8 cellular contexts compared by ENCODE assay signal in genomic region chr12:124916370-124917134, GRCh38. TPM values are rescaled to one million over a fixed set of nuclear protein-coding genes. Genes with fewer than 3 reads are reported as not detected.
DNase-seq lines count a peak whose midpoint lies in the region; FAIRE-seq and TF ChIP-seq lines count a peak whose summit lies in the region.

No MANE protein-coding gene starts in this region.

- peaks cover 76% of the 10 kb centered on the region for H3K4me1 Mint-ChIP-seq in dendritic cell treated with granulocyte-macrophage colony-stimulating factor and Interleukin-4, amounts not matched to agents 40 ng/mL and 50 ng/mL, for 4 days (ENCODE audit: low read depth)

- H3K9me3 Mint-ChIP-seq in dendritic cell treated with granulocyte-macrophage colony-stimulating factor and Interleukin-4, amounts not matched to agents 40 ng/mL and 50 ng/mL, for 4 days = no peaks in the 10 kb centered on the region

- CTCF ChIA-PET in RWPE1 (lab: Yijun Ruan, JAX) = interaction anchor here (0.6 to 1.8 kb wide), 3 partner anchors 19 to 145 kb away, joined by 3 to 4 read pairs (median 3); no protein-coding TSS in a partner anchor

- no peak overlapping the region for H3K4me3 ChIP-seq in H7 (ENCODE audit: insufficient read depth, low read depth, low read length)

- H3K27ac ChIP-seq in RWPE1 = peak overlapping the region; percentile 97
- peak overlapping the region; percentile 100 for H3K27ac ChIP-seq in temporal lobe (ENCODE audit: low read depth, low read length)

- H3K4me3 Mint-ChIP-seq in dendritic cell treated with granulocyte-macrophage colony-stimulating factor and Interleukin-4, amounts not matched to agents 40 ng/mL and 50 ng/mL, for 4 days = peak overlapping the region; percentile 75

- no peaks in the 10 kb centered on the region for H3K27me3 ChIP-seq in H7 (ENCODE audit: control insufficient read depth, insufficient read depth, low read length)

- no peak for TF ChIP-seq CTCF in RWPE1 (conservative IDR thresholded peaks at IDR 0.05; ENCODE audit: low read depth)

- H3K27me3 Mint-ChIP-seq in dendritic cell treated with granulocyte-macrophage colony-stimulating factor and Interleukin-4, amounts not matched to agents 40 ng/mL and 50 ng/mL, for 4 days = no peaks in the 10 kb centered on the region

- peaks cover 38% of the 10 kb centered on the region for H3K36me3 Mint-ChIP-seq in dendritic cell treated with granulocyte-macrophage colony-stimulating factor and Interleukin-4, amounts not matched to agents 40 ng/mL and 50 ng/mL, for 4 days (ENCODE audit: low read depth)

- DNase-seq in RWPE1 (ENCODE audit: low spot score) (no peak), medulla oblongata (ENCODE audit: extremely low spot score) (peak; percentile 93), H7 (no peak), NCI-H1436 (lab: John Stamatoyannopoulos, UW) (no peak), NCI-H1930 (lab: John Stamatoyannopoulos, UW) (no peak)

- H3K36me3 ChIP-seq in H7 (replicated peaks; ENCODE audit: control insufficient read depth, insufficient read depth, low read length) = peaks cover 10% of the 10 kb centered on the region

- peak overlapping the region; percentile 97 for H3K27ac Mint-ChIP-seq in dendritic cell treated with granulocyte-macrophage colony-stimulating factor and Interleukin-4, amounts not matched to agents 40 ng/mL and 50 ng/mL, for 4 days

- FAIRE-seq in G401.6 (lab: Jason Lieb, UNC) = peak; percentile 87

- POLR2A ChIA-PET in RWPE1 (lab: Yijun Ruan, JAX; ENCODE audit: low non-redundant PET) = interaction anchor here (0.7 to 0.8 kb wide), 2 partner anchors 10 to 1243 kb away, joined by 3 to 6 read pairs; no protein-coding TSS in a partner anchor

- intact Hi-C loops in dendritic cell treated with granulocyte-macrophage colony-stimulating factor and Interleukin-4, amounts not matched to agents 40 ng/mL and 50 ng/mL, for 4 days (cut with micrococcal nuclease) = no loop called here

RNA-seq across cellular contexts. Expression of gene UBC, which starts 2.1 kb away (rescaled TPM):
- 846 TPM for total RNA-seq in temporal lobe
- total RNA-seq in H7 (2014; rRNA removed; shearing (Covaris generic)) = 1,051 and 1,131 TPM in 2 replicates

RNA-seq across cellular contexts. Expression of gene SCARB1, which starts 52.9 kb away (rescaled TPM):
- 12.5 TPM for total RNA-seq in temporal lobe
- 44.9 and 45.1 TPM in 2 replicates for total RNA-seq in H7 (2014; rRNA removed; shearing (Covaris generic))
